7 cellular contexts compared by ENCODE assay signal in the genomic region with DNA sequence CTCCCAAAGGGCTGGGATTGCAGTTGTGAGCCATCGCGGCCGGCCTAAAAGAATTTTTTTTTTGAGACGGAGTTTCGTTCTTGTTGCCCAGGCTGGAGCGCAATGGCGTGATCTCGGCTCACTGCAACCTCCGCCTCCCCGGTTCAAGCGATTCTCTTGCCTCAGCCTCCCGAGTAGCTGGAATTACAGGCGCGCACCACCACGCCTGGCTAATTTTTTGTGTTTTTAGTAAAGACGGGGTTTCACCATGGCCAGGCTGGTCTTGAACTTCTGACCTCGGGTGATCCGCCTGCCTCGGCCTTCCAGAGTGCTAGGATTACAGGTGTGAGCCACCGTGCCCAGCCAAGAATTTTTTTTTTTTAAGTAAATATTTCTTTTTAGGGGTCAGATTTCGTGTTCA. TPM values are rescaled to one million over a fixed set of nuclear protein-coding genes. Genes with fewer than 3 reads are reported as not detected.
A peak's percentile ranks its signal among the peaks of the same experiment; 100 is the strongest.
DNase-seq lines count a peak whose midpoint lies in the region; ATAC-seq, FAIRE-seq and TF ChIP-seq lines count a peak whose summit lies in the region.
"Not testable (repeated sequence)": the region's sequence is repeated elsewhere in the genome, so short reads cannot be mapped to it uniquely, and the experiment has no call there.

No MANE protein-coding gene starts in this region.

- CTCF ChIA-PET in CD4-positive, alpha-beta T cell (lab: Charles Lee): interaction anchor here (0.6 to 1.2 kb wide), 2 partner anchors 16 to 18 kb away, joined by 4 read pairs; no protein-coding TSS in a partner anchor
- CTCF ChIA-PET in PC-9 (lab: Charles Lee); K562 (lab: Yijun Ruan, JAX; ENCODE audit: low intra/inter-chr PET ratio); HepG2 (lab: Yijun Ruan, JAX; ENCODE audit: low intra/inter-chr PET ratio, low total read pairs): not testable (repeated sequence)

- H3F3A ChIP-seq in PC-9 (ENCODE audit: insufficient read depth, low read depth): peaks cover 25% of the 10 kb centered on the region

- not testable (repeated sequence) for TF ChIP-seq CTCF in CD4-positive, alpha-beta T cell (IDR thresholded peaks at IDR 0.05); PC-9 (conservative IDR thresholded peaks at IDR 0.05); K562 (IDR thresholded peaks at IDR 0.05 in 2 of 3, conservative IDR thresholded peaks at IDR 0.05 in 1 of 3; ENCODE audit: insufficient read depth in 2 of 3, low read depth in 1 of 3, low read length in 3 of 3); chondrocyte (IDR thresholded peaks at IDR 0.05); HepG2 (CRISPR knock-in tag; IDR thresholded peaks at IDR 0.05)

- in situ Hi-C loops in K562 (cut with MboI); HepG2 (cut with HindIII; ENCODE audit: extremely low pct_ligation_motif_present, low pct_unique_long_range_greater_than_20kb): not testable (repeated sequence)

- not testable (repeated sequence) for H3K9me2 ChIP-seq in PC-9 (ENCODE audit: insufficient read depth)

- H3K27me3 ChIP-seq in CD4-positive, alpha-beta T cell (ENCODE audit: control insufficient read depth, insufficient read depth, low read length); PC-9 (ENCODE audit: insufficient read depth, low read depth); K562 (ENCODE audit: control insufficient read depth in 2 of 2, insufficient read depth in 2 of 2, low read length in 2 of 2); HepG2 (ENCODE audit: control insufficient read depth in 1 of 2, insufficient read depth in 2 of 2, low read length in 2 of 2): not testable (repeated sequence)

- 86% methylated on average over 16 of the region's 21 CpGs for WGBS in K562 (ENCODE audit: insufficient coverage, low coverage, missing lambda C conversion rate)
- WGBS in HepG2 (ENCODE audit: low lambda C conversion rate): 69% methylated on average over 21 of the region's 21 CpGs

- H4K20me1 ChIP-seq in PC-9 (ENCODE audit: insufficient read depth); K562 (replicated peaks; ENCODE audit: control insufficient read depth, insufficient read depth, low read length); HepG2 (ENCODE audit: insufficient read depth, low read length): not testable (repeated sequence)

- peaks cover 21% of the 10 kb centered on the region for H3K4me1 Mint-ChIP-seq in CD4-positive, alpha-beta T cell (ENCODE audit: low read depth)
- H3K4me1 Mint-ChIP-seq in IgD-negative memory B cell (peaks cover 11 to 15% (median 13%) of the 10 kb centered on the region in 3 donors), chondrocyte (ENCODE audit: low read depth) (peaks cover 14% of the 10 kb centered on the region)
- H3K4me1 Mint-ChIP-seq in T-helper 17 cell: not testable (repeated sequence)

- not testable (repeated sequence) for ATAC-seq in CD4-positive, alpha-beta T cell (ENCODE audit: poor library complexity); T-helper 17 cell; K562; HepG2

- H3K27ac Mint-ChIP-seq in CD4-positive, alpha-beta T cell: peak overlapping the region; percentile 27
- H3K27ac Mint-ChIP-seq in IgD-negative memory B cell: peak overlapping the region in 2 of 3 donors; percentile 53 to 61
- peak overlapping the region; percentile 11 for H3K27ac Mint-ChIP-seq in T-helper 17 cell
- H3K27ac Mint-ChIP-seq in chondrocyte (ENCODE audit: unreplicated experiment): not testable (repeated sequence)

- not testable (repeated sequence) for DNase-seq in CD4-positive, alpha-beta T cell; PC-9; T-helper 17 cell; K562 (ENCODE audit: extremely low read depth in 1 of 4, low spot score in 3 of 4); HepG2 (ENCODE audit: low spot score)
- DNase-seq in chondrocyte (ENCODE audit: low spot score): peak; percentile 35

- H3K9me1 ChIP-seq in K562 (ENCODE audit: control insufficient read depth, insufficient read depth, low read length): not testable (repeated sequence)

- H3K27me3 Mint-ChIP-seq in CD4-positive, alpha-beta T cell; IgD-negative memory B cell; T-helper 17 cell; chondrocyte (ENCODE audit: low read depth): not testable (repeated sequence)

- not testable (repeated sequence) for H3K9me3 ChIP-seq in CD4-positive, alpha-beta T cell (ENCODE audit: control insufficient read depth, low read length); PC-9 (ENCODE audit: insufficient read depth, low read depth); T-helper 17 cell (ENCODE audit: control insufficient read depth, low read length, poor library complexity, severe bottlenecking); K562 (replicated peaks; ENCODE audit: control insufficient read depth, insufficient read depth, low read depth, low read length); HepG2 (ENCODE audit: low read length)

- not testable (repeated sequence) for TF ChIP-seq EP300 in K562 (IDR thresholded peaks at IDR 0.05; ENCODE audit: low read length); HepG2 (IDR thresholded peaks at IDR 0.05; ENCODE audit: low read depth in 2 of 2, low read length in 2 of 2); HepG2 (CRISPR knock-in tag; IDR thresholded peaks at IDR 0.05; ENCODE audit: borderline replicate concordance)

- not testable (repeated sequence) for H2AFZ ChIP-seq in PC-9; K562 (ENCODE audit: low read depth, low read length); HepG2 (ENCODE audit: low read length)

- not testable (repeated sequence) for H3K36me3 ChIP-seq in PC-9 (ENCODE audit: low read depth); K562 (ENCODE audit: control insufficient read depth, insufficient read depth, low read length); HepG2 (replicated peaks in 1 of 2; ENCODE audit: control insufficient read depth in 1 of 2, insufficient read depth in 2 of 2, low read length in 2 of 2)

- not testable (repeated sequence) for BruUV-seq in PC-9 (replicated peaks; lab: Mats Ljungman, UMichigan); K562 (replicated peaks; lab: Mats Ljungman, UMichigan); HepG2 (replicated peaks; lab: Mats Ljungman, UMichigan)

- POLR2A ChIA-PET in CD4-positive, alpha-beta T cell (lab: Charles Lee): interaction anchor here (1.2 kb wide), 1 partner anchor 10 kb away, joined by 4 read pairs; no protein-coding TSS in a partner anchor
- POLR2A ChIA-PET in PC-9 (lab: Charles Lee; ENCODE audit: unreplicated experiment); K562 (lab: Yijun Ruan, JAX): not testable (repeated sequence)
- POLR2A ChIA-PET in HepG2 (lab: Yijun Ruan, JAX): interaction anchor here (0.6 to 1.6 kb wide), 2 partner anchors 9 to 22 kb away, joined by 3 to 6 read pairs; a partner anchor contains a TSS

- H3K27ac ChIP-seq in CD4-positive, alpha-beta T cell (ENCODE audit: low read depth, low read length); PC-9; K562 (ENCODE audit: extremely low read depth, low read depth, low read length); HepG2 (ENCODE audit: extremely low read length, insufficient read depth, low read length): not testable (repeated sequence)

- TF ChIP-seq POLR2A in K562 (conservative IDR thresholded peaks at IDR 0.05); HepG2 (IDR thresholded peaks at IDR 0.05; ENCODE audit: insufficient read depth in 1 of 2, low read depth in 2 of 2, low read length in 2 of 2): not testable (repeated sequence)

- not testable (repeated sequence) for H3K9ac ChIP-seq in K562 (ENCODE audit: insufficient read depth in 1 of 2, low read depth in 2 of 2, low read length in 2 of 2); HepG2 (ENCODE audit: insufficient read depth, low read depth, low read length)

- H3K4me2 ChIP-seq in PC-9 (0 out of 2 replicates have a peak overlapping the region, but pooled peaks have one; percentile 54), HepG2 (ENCODE audit: low read depth, low read length) (0 out of 2 replicates have a peak overlapping the region, but pooled peaks have one; percentile 63)
- H3K4me2 ChIP-seq in K562 (ENCODE audit: insufficient read depth, low read length): not testable (repeated sequence)

- not testable (repeated sequence) for TF ChIP-seq RAD21 in K562 (CRISPR knock-in tag; conservative IDR thresholded peaks at IDR 0.05 in 1 of 2, IDR thresholded peaks at IDR 0.05 in 1 of 2); HepG2 (CRISPR knock-in tag; IDR thresholded peaks at IDR 0.05)

- intact Hi-C loops in CD4-positive, alpha-beta T cell (cut with DNase I, micrococcal nuclease): loop anchor here in 1 of 2 experiments (2.0 kb wide), 1 partner anchor 24 kb away; no protein-coding TSS in a partner anchor
- intact Hi-C loops in PC-9 (cut with micrococcal nuclease; ENCODE audit: unreplicated experiment): loop anchor here (2.0 kb wide), 1 partner anchor 24 kb away; no protein-coding TSS in a partner anchor
- intact Hi-C loops in K562 (cut with micrococcal nuclease): loop anchor here (10.0 kb wide), 1 partner anchor 184 kb away; no protein-coding TSS in a partner anchor
- intact Hi-C loops in HepG2 (cut with micrococcal nuclease; ENCODE audit: unreplicated experiment): not testable (repeated sequence)

- H3K4me3 ChIP-seq in PC-9; K562; HepG2 (replicated peaks in 1 of 3; ENCODE audit: insufficient read depth in 1 of 3, low read depth in 2 of 3, low read length in 3 of 3): not testable (repeated sequence)

- not testable (repeated sequence) for FAIRE-seq in K562 (lab: Jason Lieb, UNC); HepG2 (lab: Jason Lieb, UNC)

- H3K9me3 Mint-ChIP-seq in CD4-positive, alpha-beta T cell; IgD-negative memory B cell; chondrocyte (ENCODE audit: low read depth): not testable (repeated sequence)

- H3K4me3 Mint-ChIP-seq in CD4-positive, alpha-beta T cell; T-helper 17 cell; chondrocyte (ENCODE audit: unreplicated experiment): not testable (repeated sequence)
- peak overlapping the region in 1 of 4 donors; percentile 41 for H3K4me3 Mint-ChIP-seq in IgD-negative memory B cell

- H3K79me2 ChIP-seq in PC-9 (ENCODE audit: low read depth); K562 (ENCODE audit: control insufficient read depth, insufficient read depth, low read length); HepG2 (ENCODE audit: insufficient read depth, low read length): not testable (repeated sequence)

- peaks cover 13% of the 10 kb centered on the region for H3K36me3 Mint-ChIP-seq in CD4-positive, alpha-beta T cell (ENCODE audit: low read depth)
- H3K36me3 Mint-ChIP-seq in IgD-negative memory B cell; T-helper 17 cell (ENCODE audit: low read depth); chondrocyte (ENCODE audit: low read depth): not testable (repeated sequence)

- H3K4me1 ChIP-seq in PC-9 (replicated peaks; ENCODE audit: insufficient read depth) (peaks cover 13% of the 10 kb centered on the region), K562 (replicated peaks in 1 of 2; ENCODE audit: control insufficient read depth in 2 of 2, insufficient read depth in 2 of 2, low read length in 2 of 2) (peaks cover 12 to 13% of the 10 kb centered on the region in 2 experiments; a peak in 4 of 5 replicates), HepG2 (ENCODE audit: insufficient read depth, low read length) (peaks cover 54% of the 10 kb centered on the region)

RNA-seq across cellular contexts. Expression of a gene that starts 17.0 kb away (rescaled TPM):
- total RNA-seq in CD4-positive, alpha-beta T cell: 10 to 100 TPM; 64.4 to 65.9 TPM
- 32.3 TPM for polyA plus RNA-seq in IgD-negative memory B cell
- 175 and 201 TPM in 2 replicates for total RNA-seq in PC-9 (2021)
- 10 to 100 TPM; 65.2 to 83.6 TPM for total RNA-seq in T-helper 17 cell
- total RNA-seq in K562 (2011; cell fraction: chromatin; rRNA removed; ENCODE audit: low replicate concordance): 165 and 234 TPM in 2 replicates
- total RNA-seq in K562 (2011; cell fraction: nucleolus; rRNA removed): 104 and 108 TPM in 2 replicates
- total RNA-seq in K562 (2011; cell fraction: nucleoplasm; rRNA removed): 115 and 124 TPM in 2 replicates
- total RNA-seq in K562 (2014; rRNA removed): 132 and 140 TPM in 2 replicates
- 241 and 267 TPM in 2 replicates for total RNA-seq in K562 (2014; rRNA removed; fragmentation: Illumina TruSeq; extraction: Trizol)
- total RNA-seq in K562 (2015; rRNA removed; fragmentation: Illumina TruSeq; extraction: Trizol): 235 and 243 TPM in 2 replicates
- total RNA-seq in K562 (2021): 219 and 223 TPM in 2 replicates
- 200 and 229 TPM in 2 replicates for polyA plus RNA-seq in K562 (2011; rRNA removed)
- polyA plus RNA-seq in K562 (2011; cell fraction: cytosol; rRNA removed): 215 and 240 TPM in 2 replicates
- polyA plus RNA-seq in K562 (2011; cell fraction: nucleus; rRNA removed): 127 and 151 TPM in 2 replicates
- polyA plus RNA-seq in K562 (2012): 168 and 218 TPM in 2 replicates
- polyA plus RNA-seq in K562 (2014; fragmentation: Illumina TruSeq; extraction: Trizol): 232 and 250 TPM in 2 replicates
- 100 to 1,000 TPM; 594 to 984 TPM for polyA plus RNA-seq in K562 (2014; fragmentation: Nextera tagmentation; extraction: Ambion mirVana)
- 136 and 162 TPM in 2 replicates for polyA plus RNA-seq in K562 (2014; rRNA removed)
- polyA minus RNA-seq in K562 (2011; rRNA and poly(A)+ RNA removed): 466 and 590 TPM in 2 replicates
- 201 and 253 TPM in 2 replicates for polyA minus RNA-seq in K562 (2011; cell fraction: cytosol; rRNA and poly(A)+ RNA removed)
- 75.3 and 108 TPM in 2 replicates for polyA minus RNA-seq in K562 (2011; cell fraction: nucleus; rRNA and poly(A)+ RNA removed)
- 92.5 to 95.4 TPM (median 93.4 TPM) in 3 replicates for total RNA-seq in chondrocyte
- 305 and 410 TPM in 2 replicates for total RNA-seq in HepG2 (2016; rRNA removed; fragmentation: Illumina TruSeq; extraction: Trizol)
- total RNA-seq in HepG2 (2016; cell fraction: cytosol; rRNA removed; fragmentation: Illumina TruSeq; extraction: Trizol; ENCODE audit: low read depth): 130 and 151 TPM in 2 replicates
- total RNA-seq in HepG2 (2016; cell fraction: insoluble cytoplasmic fraction; rRNA removed; fragmentation: Illumina TruSeq; extraction: Trizol): 293 and 395 TPM in 2 replicates
- total RNA-seq in HepG2 (2016; cell fraction: membrane; rRNA removed; fragmentation: Illumina TruSeq; extraction: Trizol): 181 and 208 TPM in 2 replicates
- 176 and 216 TPM in 2 replicates for total RNA-seq in HepG2 (2016; cell fraction: nucleus; rRNA removed; fragmentation: Illumina TruSeq; extraction: Trizol)
- 76.7 and 111 TPM in 2 replicates for polyA plus RNA-seq in HepG2 (2011; rRNA removed)
- polyA plus RNA-seq in HepG2 (2011; cell fraction: cytosol; rRNA removed): 89.6 and 93.6 TPM in 2 replicates
- 62.8 and 68.9 TPM in 2 replicates for polyA plus RNA-seq in HepG2 (2011; cell fraction: nucleus; rRNA removed)
- 104 and 144 TPM in 2 replicates for polyA plus RNA-seq in HepG2 (2012)
- polyA plus RNA-seq in HepG2 (2016; cell fraction: cytosol; fragmentation: Illumina TruSeq; extraction: Trizol; ENCODE audit: low read depth): 63.3 and 66.0 TPM in 2 replicates
- 396 and 415 TPM in 2 replicates for polyA plus RNA-seq in HepG2 (2016; cell fraction: insoluble cytoplasmic fraction; fragmentation: Illumina TruSeq; extraction: Trizol; ENCODE audit: low read depth)
- 85.9 and 88.8 TPM in 2 replicates for polyA plus RNA-seq in HepG2 (2016; cell fraction: membrane; fragmentation: Illumina TruSeq; extraction: Trizol; ENCODE audit: low read depth)
- 251 and 259 TPM in 2 replicates for polyA plus RNA-seq in HepG2 (2016; cell fraction: nucleus; fragmentation: Illumina TruSeq; extraction: Trizol; ENCODE audit: insufficient read depth, low read depth)
- 207 and 617 TPM in 2 replicates for polyA minus RNA-seq in HepG2 (2011; rRNA and poly(A)+ RNA removed; ENCODE audit: low replicate concordance)
- polyA minus RNA-seq in HepG2 (2011; cell fraction: cytosol; rRNA and poly(A)+ RNA removed): 122 and 150 TPM in 2 replicates
- polyA minus RNA-seq in HepG2 (2011; cell fraction: nucleus; rRNA and poly(A)+ RNA removed): 120 and 124 TPM in 2 replicates

RNA-seq across cellular contexts. Expression of a gene that starts 22.2 kb away (rescaled TPM):
- total RNA-seq in CD4-positive, alpha-beta T cell: under 1 TPM; 0.22 to 0.31 TPM
- polyA plus RNA-seq in IgD-negative memory B cell: 1.6 TPM
- 14.5 and 15.5 TPM in 2 replicates for total RNA-seq in PC-9 (2021)
- under 1 TPM; 0.37 to 0.55 TPM for total RNA-seq in T-helper 17 cell
- 8.4 TPM in 2 replicates for total RNA-seq in K562 (2011; cell fraction: chromatin; rRNA removed; ENCODE audit: low replicate concordance)
- total RNA-seq in K562 (2011; cell fraction: nucleolus; rRNA removed): 9.0 and 9.7 TPM in 2 replicates
- total RNA-seq in K562 (2011; cell fraction: nucleoplasm; rRNA removed): 9.8 and 10.7 TPM in 2 replicates
- total RNA-seq in K562 (2014; rRNA removed): 37.4 and 42.5 TPM in 2 replicates
- total RNA-seq in K562 (2014; rRNA removed; fragmentation: Illumina TruSeq; extraction: Trizol): 23.6 and 24.7 TPM in 2 replicates
- 17.0 and 17.8 TPM in 2 replicates for total RNA-seq in K562 (2015; rRNA removed; fragmentation: Illumina TruSeq; extraction: Trizol)
- 25.2 and 27.6 TPM in 2 replicates for total RNA-seq in K562 (2021)
- polyA plus RNA-seq in K562 (2011; rRNA removed): 29.2 and 32.7 TPM in 2 replicates
- polyA plus RNA-seq in K562 (2011; cell fraction: cytosol; rRNA removed): 22.6 and 29.6 TPM in 2 replicates
- 15.5 and 16.7 TPM in 2 replicates for polyA plus RNA-seq in K562 (2011; cell fraction: nucleus; rRNA removed)
- 19.9 and 20.2 TPM in 2 replicates for polyA plus RNA-seq in K562 (2012)
- polyA plus RNA-seq in K562 (2014; fragmentation: Illumina TruSeq; extraction: Trizol): 22.7 and 27.6 TPM in 2 replicates
- 1 to 10 TPM; 8.6 to 9.9 TPM for polyA plus RNA-seq in K562 (2014; fragmentation: Nextera tagmentation; extraction: Ambion mirVana)
- 32.7 and 35.3 TPM in 2 replicates for polyA plus RNA-seq in K562 (2014; rRNA removed)
- 14.0 and 16.2 TPM in 2 replicates for polyA minus RNA-seq in K562 (2011; rRNA and poly(A)+ RNA removed)
- 7.6 and 11.4 TPM in 2 replicates for polyA minus RNA-seq in K562 (2011; cell fraction: cytosol; rRNA and poly(A)+ RNA removed)
- polyA minus RNA-seq in K562 (2011; cell fraction: nucleus; rRNA and poly(A)+ RNA removed): 3.9 and 4.7 TPM in 2 replicates
- total RNA-seq in chondrocyte: 9.1 to 11.0 TPM (median 10.9 TPM) in 3 replicates
- total RNA-seq in HepG2 (2016; rRNA removed; fragmentation: Illumina TruSeq; extraction: Trizol): 15.6 and 15.8 TPM in 2 replicates
- 12.9 and 19.3 TPM in 2 replicates for total RNA-seq in HepG2 (2016; cell fraction: cytosol; rRNA removed; fragmentation: Illumina TruSeq; extraction: Trizol; ENCODE audit: low read depth)
- 16.5 and 17.3 TPM in 2 replicates for total RNA-seq in HepG2 (2016; cell fraction: insoluble cytoplasmic fraction; rRNA removed; fragmentation: Illumina TruSeq; extraction: Trizol)
- 26.7 and 28.4 TPM in 2 replicates for total RNA-seq in HepG2 (2016; cell fraction: membrane; rRNA removed; fragmentation: Illumina TruSeq; extraction: Trizol)
- total RNA-seq in HepG2 (2016; cell fraction: nucleus; rRNA removed; fragmentation: Illumina TruSeq; extraction: Trizol): 7.5 and 8.2 TPM in 2 replicates
- polyA plus RNA-seq in HepG2 (2011; rRNA removed): 14.7 and 15.8 TPM in 2 replicates
- polyA plus RNA-seq in HepG2 (2011; cell fraction: cytosol; rRNA removed): 13.6 and 14.2 TPM in 2 replicates
- 5.0 and 6.4 TPM in 2 replicates for polyA plus RNA-seq in HepG2 (2011; cell fraction: nucleus; rRNA removed)
- 8.2 and 10.9 TPM in 2 replicates for polyA plus RNA-seq in HepG2 (2012)
- polyA plus RNA-seq in HepG2 (2016; cell fraction: cytosol; fragmentation: Illumina TruSeq; extraction: Trizol; ENCODE audit: low read depth): 17.7 and 20.4 TPM in 2 replicates
- 19.2 and 21.6 TPM in 2 replicates for polyA plus RNA-seq in HepG2 (2016; cell fraction: insoluble cytoplasmic fraction; fragmentation: Illumina TruSeq; extraction: Trizol; ENCODE audit: low read depth)
- 26.7 and 27.3 TPM in 2 replicates for polyA plus RNA-seq in HepG2 (2016; cell fraction: membrane; fragmentation: Illumina TruSeq; extraction: Trizol; ENCODE audit: low read depth)
- 17.0 and 18.8 TPM in 2 replicates for polyA plus RNA-seq in HepG2 (2016; cell fraction: nucleus; fragmentation: Illumina TruSeq; extraction: Trizol; ENCODE audit: insufficient read depth, low read depth)
- 5.0 and 8.9 TPM in 2 replicates for polyA minus RNA-seq in HepG2 (2011; rRNA and poly(A)+ RNA removed; ENCODE audit: low replicate concordance)
- 4.3 and 6.3 TPM in 2 replicates for polyA minus RNA-seq in HepG2 (2011; cell fraction: cytosol; rRNA and poly(A)+ RNA removed)
- polyA minus RNA-seq in HepG2 (2011; cell fraction: nucleus; rRNA and poly(A)+ RNA removed): 2.2 and 3.0 TPM in 2 replicates
